In genomic region chr10:9828110-9828509, GRCh38 we compare ENCODE assay signal across 40 cellular contexts.
"Had no signal": no experiment of that assay in that cellular context is flagged by ENCODE, and none has a peak within 500 bp of the region (broad histone marks: within the 10 kb centered on the region; RNA-seq: fewer than 3 reads in every experiment).

No MANE protein-coding gene starts in this region.

- H3K4me1 ChIP-seq: ascending aorta, breast epithelium had no signal

- H3K4me1 Mint-ChIP-seq: activated naive CD4-positive, alpha-beta T cell treated with anti-CD3 and anti-CD28 coated beads, Interleukin-2, amount 10 ng/mL, durations not matched to agents 7 days and 5 days; activated naive CD4-positive, alpha-beta T cell treated with anti-CD3 and anti-CD28 coated beads, Interleukin-2, amount 50 U/mL, for 24 hours; activated naive CD8-positive, alpha-beta T cell treated with anti-CD3 and anti-CD28 coated beads for 36 hours; activated naive CD8-positive, alpha-beta T cell treated with anti-CD3 and anti-CD28 coated beads, Interleukin-2, amount 10 ng/mL, durations not matched to agents 7 days and 5 days; activated naive CD8-positive, alpha-beta T cell treated with anti-CD3 and anti-CD28 coated beads, Interleukin-2, amount 50 U/mL, for 24 hours; activated T-helper 17 cell treated with anti-CD3 and anti-CD28 coated beads, Interleukin-2, amount 50 U/mL, for 72 hours; central memory CD8-positive, alpha-beta T cell had no signal

- H3K27me3 Mint-ChIP-seq: activated naive CD4-positive, alpha-beta T cell treated with anti-CD3 and anti-CD28 coated beads, Interleukin-2, amount 10 ng/mL, durations not matched to agents 7 days and 5 days; activated naive CD8-positive, alpha-beta T cell treated with anti-CD3 and anti-CD28 coated beads for 36 hours; activated naive CD8-positive, alpha-beta T cell treated with anti-CD3 and anti-CD28 coated beads, Interleukin-2, amount 10 ng/mL, durations not matched to agents 7 days and 5 days; brain; central memory CD8-positive, alpha-beta T cell had no signal

- H3K27ac Mint-ChIP-seq: activated naive CD4-positive, alpha-beta T cell treated with anti-CD3 and anti-CD28 coated beads for 36 hours; activated naive CD4-positive, alpha-beta T cell treated with anti-CD3 and anti-CD28 coated beads, Interleukin-2, amount 10 ng/mL, durations not matched to agents 7 days and 5 days; activated naive CD4-positive, alpha-beta T cell treated with anti-CD3 and anti-CD28 coated beads, Interleukin-2, amount 50 U/mL, for 24 hours; activated naive CD4-positive, alpha-beta T cell treated with anti-CD3 and anti-CD28 coated beads, Interleukin-2, amount 50 U/mL, for 72 hours; activated naive CD8-positive, alpha-beta T cell; activated naive CD8-positive, alpha-beta T cell treated with anti-CD3 and anti-CD28 coated beads for 36 hours; activated naive CD8-positive, alpha-beta T cell treated with anti-CD3 and anti-CD28 coated beads, Interleukin-2, amount 10 ng/mL, durations not matched to agents 7 days and 5 days; activated naive CD8-positive, alpha-beta T cell treated with anti-CD3 and anti-CD28 coated beads, Interleukin-2, amount 50 U/mL, for 24 hours; activated T-cell treated with anti-CD3 and anti-CD28 coated beads, Interleukin-2, amount 50 U/mL, for 24 hours; activated T-cell treated with anti-CD3 and anti-CD28 coated beads, Interleukin-2, amount 50 U/mL, for 72 hours; activated T-helper 1 cell treated with anti-CD3 and anti-CD28 coated beads, Interleukin-12 subunit alpha, Interleukin-12 subunit beta, Interleukin-2, Interleukin-4 antibody, amounts not matched to agents 30 ng/mL and 10 ng/mL and 1 ng/mL, durations not matched to agents 14 hours and 24 hours and 36 hours; activated T-helper 17 cell treated with anti-CD3 and anti-CD28 coated beads, Interleukin-2, amount 50 U/mL, for 72 hours; activated T-helper 2 cell treated with anti-CD3 and anti-CD28 coated beads, Interferon-gamma antibody, Interleukin-2, Interleukin-4, amounts not matched to agents 10 μg/mL and 5 μg/mL and 100 μg/mL, durations not matched to agents 14 hours and 24 hours and 36 hours had no signal

- H3K4me3 Mint-ChIP-seq: activated naive CD4-positive, alpha-beta T cell treated with anti-CD3 and anti-CD28 coated beads for 36 hours; activated naive CD4-positive, alpha-beta T cell treated with anti-CD3 and anti-CD28 coated beads, Interleukin-2, amount 10 ng/mL, durations not matched to agents 7 days and 5 days; activated naive CD4-positive, alpha-beta T cell treated with anti-CD3 and anti-CD28 coated beads, Interleukin-2, amount 50 U/mL, for 24 hours; activated naive CD8-positive, alpha-beta T cell; activated naive CD8-positive, alpha-beta T cell treated with anti-CD3 and anti-CD28 coated beads for 36 hours; activated naive CD8-positive, alpha-beta T cell treated with anti-CD3 and anti-CD28 coated beads, Interleukin-2, amount 10 ng/mL, durations not matched to agents 7 days and 5 days; activated naive CD8-positive, alpha-beta T cell treated with anti-CD3 and anti-CD28 coated beads, Interleukin-2, amount 50 U/mL, for 24 hours; activated T-cell treated with anti-CD3 and anti-CD28 coated beads, Interleukin-2, amount 50 U/mL, for 24 hours; activated T-cell treated with anti-CD3 and anti-CD28 coated beads, Interleukin-2, amount 50 U/mL, for 4 hours; activated T-cell treated with anti-CD3 and anti-CD28 coated beads, Interleukin-2, amount 50 U/mL, for 72 hours; activated T-helper 1 cell treated with anti-CD3 and anti-CD28 coated beads, Interleukin-12 subunit alpha, Interleukin-12 subunit beta, Interleukin-2, Interleukin-4 antibody, amounts not matched to agents 30 ng/mL and 10 ng/mL and 1 ng/mL, durations not matched to agents 14 hours and 24 hours and 36 hours; activated T-helper 17 cell treated with anti-CD3 and anti-CD28 coated beads, Interleukin-2, amount 50 U/mL, for 72 hours; brain; central memory CD8-positive, alpha-beta T cell had no signal

- H3K36me3 Mint-ChIP-seq: activated naive CD4-positive, alpha-beta T cell treated with anti-CD3 and anti-CD28 coated beads, Interleukin-2, amount 10 ng/mL, durations not matched to agents 7 days and 5 days; activated naive CD4-positive, alpha-beta T cell treated with anti-CD3 and anti-CD28 coated beads, Interleukin-2, amount 50 U/mL, for 24 hours; activated naive CD4-positive, alpha-beta T cell treated with anti-CD3 and anti-CD28 coated beads, Interleukin-2, amount 50 U/mL, for 72 hours; activated naive CD8-positive, alpha-beta T cell; activated naive CD8-positive, alpha-beta T cell treated with anti-CD3 and anti-CD28 coated beads for 36 hours; activated naive CD8-positive, alpha-beta T cell treated with anti-CD3 and anti-CD28 coated beads, Interleukin-2, amount 10 ng/mL, durations not matched to agents 7 days and 5 days; brain had no signal

- FAIRE-seq: astrocyte, bronchial epithelial cell had no signal

- H3K27me3 ChIP-seq: adrenal gland, ascending aorta, body of pancreas, brain microvascular endothelial cell, breast epithelium, cardiac muscle cell had no signal

- DNase-seq: activated effector memory CD4-positive, alpha-beta T cell treated with anti-CD3 and anti-CD28 coated beads, Interleukin-2, amount 50 U/mL, for 16 hours; activated effector memory CD4-positive, alpha-beta T cell treated with Interleukin-2 at 50 U/mL for 16 hours; activated gamma-delta T cell; activated gamma-delta T cell treated with Interleukin-2 at 50 U/mL for 16 hours; activated naive CD4-positive, alpha-beta T cell; activated naive CD4-positive, alpha-beta T cell treated with anti-CD3 and anti-CD28 coated beads for 36 hours; activated naive CD4-positive, alpha-beta T cell treated with anti-CD3 and anti-CD28 coated beads, Interleukin-2, amount 10 ng/mL, durations not matched to agents 7 days and 5 days; activated naive CD4-positive, alpha-beta T cell treated with anti-CD3 and anti-CD28 coated beads, Interleukin-2, amount 50 U/mL, for 16 hours; activated naive CD4-positive, alpha-beta T cell treated with Interleukin-2 at 50 U/mL for 16 hours; activated naive CD8-positive, alpha-beta T cell treated with anti-CD3 and anti-CD28 coated beads for 36 hours; activated naive CD8-positive, alpha-beta T cell treated with anti-CD3 and anti-CD28 coated beads, Interleukin-2, amount 10 ng/mL, durations not matched to agents 7 days and 5 days; activated naive CD8-positive, alpha-beta T cell treated with anti-CD3 and anti-CD28 coated beads, Interleukin-2, amount 50 U/mL, for 24 hours; activated T-cell treated with anti-CD3 and anti-CD28 coated beads, Interleukin-2, amount 50 U/mL, for 1 hour; activated T-cell treated with anti-CD3 and anti-CD28 coated beads, Interleukin-2, amount 50 U/mL, for 24 hours; activated T-cell treated with anti-CD3 and anti-CD28 coated beads, Interleukin-2, amount 50 U/mL, for 4 hours; activated T-cell treated with anti-CD3 and anti-CD28 coated beads, Interleukin-2, amount 50 U/mL, for 48 hours; activated T-cell treated with anti-CD3 and anti-CD28 coated beads, Interleukin-2, amount 50 U/mL, for 72 hours; adrenal gland; amniotic stem cell; amygdala; anterior cingulate cortex; aorta; body of pancreas; brain microvascular endothelial cell; caudate nucleus; central memory CD4-positive, alpha-beta T cell; cerebellar nuclear complex had no signal

- H3K36me3 ChIP-seq: adrenal gland, ascending aorta, brain microvascular endothelial cell, breast epithelium, cardiac muscle cell had no signal

- ATAC-seq: activated naive CD4-positive, alpha-beta T cell treated with anti-CD3 and anti-CD28 coated beads, Interleukin-2, amount 50 U/mL, for 72 hours; activated naive CD8-positive, alpha-beta T cell treated with anti-CD3 and anti-CD28 coated beads, Interleukin-2, amount 50 U/mL, for 24 hours; activated T-cell treated with anti-CD3 and anti-CD28 coated beads, Interleukin-2, amount 50 U/mL, for 4 hours; activated T-cell treated with anti-CD3 and anti-CD28 coated beads, Interleukin-2, amount 50 U/mL, for 72 hours; activated T-helper 17 cell treated with anti-CD3 and anti-CD28 coated beads, Interleukin-2, amount 50 U/mL, for 72 hours; body of pancreas had no signal

- H3K9me3 ChIP-seq: adrenal gland, ascending aorta, body of pancreas, breast epithelium had no signal

- H3K27ac ChIP-seq: adrenal gland, ascending aorta, body of pancreas, brain microvascular endothelial cell, breast epithelium, cardiac muscle cell had no signal

- H3K4me3 ChIP-seq: adrenal gland, ascending aorta, body of pancreas, breast epithelium, cardiac muscle cell had no signal

- H3K9me3 Mint-ChIP-seq: activated naive CD4-positive, alpha-beta T cell treated with anti-CD3 and anti-CD28 coated beads for 36 hours; activated naive CD4-positive, alpha-beta T cell treated with anti-CD3 and anti-CD28 coated beads, Interleukin-2, amount 10 ng/mL, durations not matched to agents 7 days and 5 days; activated naive CD8-positive, alpha-beta T cell treated with anti-CD3 and anti-CD28 coated beads for 36 hours; activated naive CD8-positive, alpha-beta T cell treated with anti-CD3 and anti-CD28 coated beads, Interleukin-2, amount 50 U/mL, for 24 hours; activated T-cell treated with anti-CD3 and anti-CD28 coated beads, Interleukin-2, amount 50 U/mL, for 24 hours; activated T-cell treated with anti-CD3 and anti-CD28 coated beads, Interleukin-2, amount 50 U/mL, for 4 hours; activated T-helper 2 cell treated with anti-CD3 and anti-CD28 coated beads, Interferon-gamma antibody, Interleukin-2, Interleukin-4, amounts not matched to agents 10 μg/mL and 5 μg/mL and 100 μg/mL, durations not matched to agents 14 hours and 24 hours and 36 hours had no signal
